Comparison of ENCODE assay signal across 8 cellular contexts in genomic region chr6:27096834-27097511, GRCh38.
DNase-seq lines count a peak whose midpoint lies in the region; ATAC-seq and TF ChIP-seq lines count a peak whose summit lies in the region.

No MANE protein-coding gene starts in this region.

- H3K79me2 ChIP-seq in HCT116 (ENCODE audit: insufficient read depth, low read length) = no peaks in the 10 kb centered on the region

- TF ChIP-seq CTCF in AG09319 (IDR thresholded peaks at IDR 0.05; ENCODE audit: low read depth, low read length) (no peak), HCT116 (IDR thresholded peaks at IDR 0.05 in 2 of 3, conservative IDR thresholded peaks at IDR 0.05 in 1 of 3; ENCODE audit: borderline replicate concordance in 1 of 3, insufficient read depth in 1 of 3, low read depth in 2 of 3, low read length in 2 of 3) (no peak), foreskin fibroblast (IDR thresholded peaks at IDR 0.05; ENCODE audit: low read depth, low read length) (no peak)

- H3K4me2 ChIP-seq in HCT116 (ENCODE audit: low read length) = peak overlapping the region; percentile 67

- peak overlapping the region; percentile 61 for H2AFZ ChIP-seq in HCT116 (ENCODE audit: low read depth, low read length, poor library complexity, severe bottlenecking)

- CTCF ChIA-PET in HCT116 (lab: Charles Lee) = no interaction called here

- intact Hi-C loops in HCT116 (cut with micrococcal nuclease) = no loop called here

- H4K20me1 ChIP-seq in HCT116 (ENCODE audit: insufficient read depth) = no peaks in the 10 kb centered on the region

- no peak for TF ChIP-seq RAD21 in HCT116 (IDR thresholded peaks at IDR 0.05; ENCODE audit: low read depth)

- ATAC-seq in HCT116 (peak; percentile 88), GM19452 (IDR thresholded peaks at IDR 0.05; ENCODE audit: unreplicated experiment) (no peak)

- no peaks in the 10 kb centered on the region for H3K9me3 ChIP-seq in HCT116 (ENCODE audit: control insufficient read depth in 1 of 2, insufficient read depth in 1 of 2, low read depth in 1 of 2, low read length in 2 of 2)

- POLR2A ChIA-PET in HCT116 (lab: Charles Lee) = no interaction called here

- no peak for TF ChIP-seq POLR2A in HCT116 (IDR thresholded peaks at IDR 0.05; ENCODE audit: borderline replicate concordance, extremely low read depth, insufficient read depth, insufficient read length)

- peak overlapping the region; percentile 28 for H3K9ac ChIP-seq in HCT116 (ENCODE audit: low read length)

- no peaks in the 10 kb centered on the region for H3K9me2 ChIP-seq in HCT116 (ENCODE audit: insufficient read depth)

- H3K27ac ChIP-seq in HCT116 (ENCODE audit: low read depth, low read length) = peak overlapping the region; percentile 56

- no TSS peak for BruUV-seq in HCT116 (replicated peaks; lab: Mats Ljungman, UMichigan)

- H3K27me3 ChIP-seq in HCT116 (ENCODE audit: insufficient read depth, low read length) = no peaks in the 10 kb centered on the region

- RAD21 ChIA-PET in HCT116 (lab: Charles Lee; ENCODE audit: low non-redundant PET in 1 of 2, low total read pairs in 2 of 2, uncharacterized antibody in 2 of 2, unreplicated experiment in 2 of 2) = no interaction called here

- H3K36me3 ChIP-seq in HCT116 (ENCODE audit: control insufficient read depth in 1 of 2, insufficient read depth in 2 of 2, low read length in 2 of 2) = no peaks in the 10 kb centered on the region

- peaks cover 0 to 15% of the 10 kb centered on the region in 2 experiments; a peak in 3 of 4 replicates for H3K4me1 ChIP-seq in HCT116 (ENCODE audit: control insufficient read depth in 1 of 2, insufficient read depth in 2 of 2, low read length in 2 of 2)

- peak overlapping the region; percentile 25 to 37 for H3K4me3 ChIP-seq in HCT116 (replicated peaks in 1 of 2; ENCODE audit: low read depth in 1 of 2, low read length in 2 of 2)
- peak overlapping the region; percentile 62 to 64 for H3K4me3 ChIP-seq in foreskin fibroblast (ENCODE audit: low read depth in 1 of 2, low read length in 2 of 2)

- DNase-seq in AG09319 (ENCODE audit: extremely low read depth, low read depth) = peak; percentile 41
- DNase-seq in HCT116 (ENCODE audit: low read depth, low spot score) = peak; percentile 26
- peak; percentile 54 for DNase-seq in activated T-cell treated with anti-CD3 and anti-CD28 coated beads for 24 hours (ENCODE audit: low read depth)
- peak; percentile 22 to 69 for DNase-seq in foreskin fibroblast
- DNase-seq in pons (ENCODE audit: low spot score) = peak; percentile 51
- DNase-seq in GOT3 (lab: John Stamatoyannopoulos, UW) = no peak
- no peak for DNase-seq in NCI-H1417 (lab: John Stamatoyannopoulos, UW)

TF ChIP-seq in HCT116, 20 proteins besides CTCF, POLR2A, EP300 and RAD21:
- no peak for TF ChIP-seq ZNF274 (IDR thresholded peaks at IDR 0.05; ENCODE audit: low read depth, low read length)
- no peak for TF ChIP-seq REST (IDR thresholded peaks at IDR 0.05; ENCODE audit: low read depth)
- TF ChIP-seq SIN3A (IDR thresholded peaks at IDR 0.05; ENCODE audit: low read depth) = no peak
- TF ChIP-seq CEBPB (IDR thresholded peaks at IDR 0.05; ENCODE audit: low read depth) = no peak
- peak; percentile 32; the same call in 1 of the 2 replicates for TF ChIP-seq ELF1 (IDR thresholded peaks at IDR 0.05; ENCODE audit: borderline replicate concordance, low read depth)
- TF ChIP-seq TCF7L2 (IDR thresholded peaks at IDR 0.05; ENCODE audit: borderline replicate concordance, extremely low read depth, insufficient read depth, insufficient read length) = no peak
- TF ChIP-seq ATF3 (IDR thresholded peaks at IDR 0.05) = peak; percentile 71

Comparison
In these comparisons a context has a peak if more than half of its experiments do, and no peak if none do; other contexts are left out.
1. DNase-seq: peak in AG09319 (single experiment), HCT116 (single experiment), activated T-cell treated with anti-CD3 and anti-CD28 coated beads for 24 hours (single experiment), foreskin fibroblast (2 of 2) and pons (single experiment); none in GOT3 (single experiment) and NCI-H1417 (0 of 3).